Comparison of ENCODE assay signal across 1 cellular context in genomic region chr5:145936401-145937131, GRCh38.
TF ChIP-seq lines count a peak whose summit lies in the region.

Gene SH3RF2, plus strand, starts transcription at chr5:145936578. Its CDS starts 1,351 bp downstream, at chr5:145937929.

TF ChIP-seq in HEK293, 187 proteins besides CTCF, POLR2A, EP300 and RAD21 (continued from another document and continues in another):
- TF ChIP-seq PRDM4 (tag by site-specific recombination; IDR thresholded peaks at IDR 0.05) (peak; percentile 21; the same call in 1 of the 2 replicates), TCF7L2 (IDR thresholded peaks at IDR 0.05; ENCODE audit: borderline replicate concordance, low read depth, low read length) (peak; percentile 82; the same call in 1 of the 2 replicates), ZXDB (tag by site-specific recombination; IDR thresholded peaks at IDR 0.05) (peak; percentile 89), HIC1 (tag by site-specific recombination; IDR thresholded peaks at IDR 0.05) (peak; percentile 96), PRDM6 (tag by site-specific recombination; IDR thresholded peaks at IDR 0.05) (peak; percentile 63; the same call in 1 of the 2 replicates), ZNF335 (tag by site-specific recombination; conservative IDR thresholded peaks at IDR 0.05) (peak; percentile 72), ZNF548 (tag by site-specific recombination; IDR thresholded peaks at IDR 0.05) (no peak), ZNF677 (tag by site-specific recombination; IDR thresholded peaks at IDR 0.05) (no peak), SETDB1 (IDR thresholded peaks at IDR 0.05; ENCODE audit: insufficient read length, low read length) (no peak), ZNF133 (tag by site-specific recombination; IDR thresholded peaks at IDR 0.05) (no peak), SP2 (tag by site-specific recombination; IDR thresholded peaks at IDR 0.05) (peak; percentile 60), ZNF37A (tag by site-specific recombination; IDR thresholded peaks at IDR 0.05) (no peak), ZSCAN16 (tag by site-specific recombination; IDR thresholded peaks at IDR 0.05) (no peak), ZNF660 (tag by site-specific recombination; IDR thresholded peaks at IDR 0.05) (peak; percentile 68), ZNF449 (tag by site-specific recombination; IDR thresholded peaks at IDR 0.05) (peak; percentile 64), MEIS1 (CRISPR knock-in tag; IDR thresholded peaks at IDR 0.05; ENCODE audit: borderline replicate concordance) (no peak), ZNF148 (tag by site-specific recombination; IDR thresholded peaks at IDR 0.05; ENCODE audit: borderline replicate concordance) (no peak), ZFP41 (tag by site-specific recombination; IDR thresholded peaks at IDR 0.05; ENCODE audit: borderline replicate concordance) (no peak), ZNF157 (tag by site-specific recombination; IDR thresholded peaks at IDR 0.05) (no peak), ZNF324 (tag by site-specific recombination; IDR thresholded peaks at IDR 0.05) (peak; percentile 80), ZNF639 (tag by site-specific recombination; IDR thresholded peaks at IDR 0.05) (peak; percentile 73), ZNF837 (tag by site-specific recombination; IDR thresholded peaks at IDR 0.05) (no peak), ZNF391 (tag by site-specific recombination; IDR thresholded peaks at IDR 0.05; ENCODE audit: borderline replicate concordance, low read depth) (0 out of 2 replicates have a peak, but pooled peaks have one; percentile 48), ZNF175 (tag by site-specific recombination; IDR thresholded peaks at IDR 0.05) (no peak), ZNF366 (tag by site-specific recombination; conservative IDR thresholded peaks at IDR 0.05) (peak; percentile 88), ZNF571 (tag by site-specific recombination; IDR thresholded peaks at IDR 0.05) (no peak), ZBTB11 (tag by site-specific recombination; conservative IDR thresholded peaks at IDR 0.05; ENCODE audit: low read depth) (no peak), KLF8 (tag by site-specific recombination; IDR thresholded peaks at IDR 0.05) (peak; percentile 76), ZSCAN5A (tag by site-specific recombination; IDR thresholded peaks at IDR 0.05) (no peak), ZNF792 (tag by site-specific recombination; IDR thresholded peaks at IDR 0.05) (no peak), ZEB2 (tag by site-specific recombination; IDR thresholded peaks at IDR 0.05) (peak; percentile 92), ZNF510 (tag by site-specific recombination; IDR thresholded peaks at IDR 0.05; ENCODE audit: insufficient replicate concordance) (no peak), ZNF248 (tag by site-specific recombination; IDR thresholded peaks at IDR 0.05) (no peak), ZBTB7A (tag by site-specific recombination; IDR thresholded peaks at IDR 0.05; ENCODE audit: low read depth) (no peak; the same call in 1 of the 2 replicates), ZFP37 (tag by site-specific recombination; IDR thresholded peaks at IDR 0.05) (peak; percentile 62; the same call in 1 of the 2 replicates), ZNF692 (tag by site-specific recombination; IDR thresholded peaks at IDR 0.05) (peak; percentile 98), ZNF658 (tag by site-specific recombination; IDR thresholded peaks at IDR 0.05) (no peak), ZNF214 (tag by site-specific recombination; IDR thresholded peaks at IDR 0.05; ENCODE audit: borderline replicate concordance) (no peak), ZNF473 (tag by site-specific recombination; IDR thresholded peaks at IDR 0.05) (no peak), SCRT1 (tag by site-specific recombination; IDR thresholded peaks at IDR 0.05; ENCODE audit: borderline replicate concordance) (no peak), MZF1 (tag by site-specific recombination; IDR thresholded peaks at IDR 0.05; ENCODE audit: borderline replicate concordance) (peak; percentile 60; the same call in 1 of the 2 replicates)
